In the genomic region with DNA sequence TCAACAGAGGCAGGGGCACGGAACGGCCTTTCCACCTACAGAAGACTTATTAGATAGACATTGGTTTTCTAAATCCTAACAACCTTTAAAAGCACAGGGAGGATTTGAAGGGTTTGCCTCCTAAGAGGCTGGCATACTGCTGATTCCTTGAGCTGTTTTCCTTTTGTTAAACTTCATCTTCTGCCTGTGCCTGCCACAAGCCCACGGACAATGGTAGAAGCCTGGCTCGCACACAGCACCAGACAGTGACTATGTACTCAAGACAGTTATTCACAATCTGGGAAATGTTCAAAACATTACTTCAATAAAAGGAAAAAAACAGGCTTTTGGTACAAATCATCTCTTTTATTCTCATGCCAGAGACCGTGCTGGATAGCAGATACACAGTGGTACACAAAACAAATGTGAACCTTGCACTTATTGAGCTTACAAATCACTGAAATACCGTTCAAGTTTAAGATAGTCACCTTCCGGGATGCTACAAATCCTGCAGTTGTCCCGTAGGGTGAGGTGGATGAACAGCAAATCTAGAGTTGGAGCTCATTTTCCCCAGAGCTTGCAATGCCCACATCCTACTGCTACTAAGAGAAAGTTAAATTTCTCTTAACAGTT, we compare ENCODE assay signal across 17 cellular contexts.
DNase-seq lines count a peak whose midpoint lies in the region; ATAC-seq and TF ChIP-seq lines count a peak whose summit lies in the region.
"Had no signal": no experiment of that assay in that cellular context is flagged by ENCODE, and none has a peak within 500 bp of the region (broad histone marks: within the 10 kb centered on the region; RNA-seq: fewer than 3 reads in every experiment).

No MANE protein-coding gene starts in this region.

- 93% methylated on average over 2 of the region's 8 CpGs; no CpG with 5 or more reads in 1 of the 2 experiments for WGBS in IMR-90 (ENCODE audit: extremely low coverage in 2 of 2, insufficient read length in 1 of 2), 2 experiments
- WGBS in liver: 61% methylated on average over 8 of the region's 8 CpGs
- 94 to 95% methylated on average over 8 of the region's 8 CpGs for WGBS in sigmoid colon, 2 donors

- POLR2A ChIA-PET in IMR-90 (lab: Charles Lee; ENCODE audit: unreplicated experiment): no interaction called here

- H3K36me3 ChIP-seq in IMR-90 (ENCODE audit: control insufficient read depth, insufficient read depth, low read length) (peaks cover 1% of the 10 kb centered on the region; the same call in 1 of the 2 replicates), liver (ENCODE audit: control insufficient read depth in 4 of 4, insufficient read depth in 3 of 4, low read depth in 1 of 4, low read length in 3 of 4) (peaks cover 0 to 3% (median 0%) of the 10 kb centered on the region in 4 donors), sigmoid colon (no peaks in the 10 kb centered on the region)
- H3K36me3 ChIP-seq: BE2C had no signal

- CTCF ChIA-PET in IMR-90 (lab: Yijun Ruan, JAX): interaction anchor here (0.6 kb wide), 1 partner anchor 328 kb away, joined by 3 read pairs; no protein-coding TSS in a partner anchor

- H2BK5ac ChIP-seq in IMR-90 (ENCODE audit: low read depth, low read length, poor library complexity, severe bottlenecking): no peak overlapping the region

- H3K9ac ChIP-seq in IMR-90 (ENCODE audit: low read depth, low read length) (no peak overlapping the region), liver (ENCODE audit: low read depth in 1 of 2, low read length in 2 of 2) (no peak overlapping the region)
- H3K9ac ChIP-seq: GM23248 had no signal

- H3K4me1 ChIP-seq in IMR-90 (ENCODE audit: control insufficient read depth, insufficient read depth, low read length) (peaks cover 8% of the 10 kb centered on the region), liver (ENCODE audit: control insufficient read depth in 4 of 4, insufficient read depth in 4 of 4, low read length in 3 of 4) (no peaks in the 10 kb centered on the region), sigmoid colon (peaks cover 0 to 29% (median 10%) of the 10 kb centered on the region in 4 donors)

- H3K27me3 ChIP-seq in IMR-90 (ENCODE audit: control insufficient read depth, insufficient read depth, low read length): no peaks in the 10 kb centered on the region
- H3K27me3 ChIP-seq in liver (ENCODE audit: control insufficient read depth in 4 of 4, insufficient read depth in 4 of 4, low read length in 3 of 4): no peaks in the 10 kb centered on the region
- H3K27me3 ChIP-seq in sigmoid colon: no peaks in the 10 kb centered on the region
- H3K27me3 ChIP-seq: BE2C had no signal

- H3K79me1 ChIP-seq in IMR-90 (ENCODE audit: low read depth in 1 of 2, low read length in 2 of 2): peaks cover 7 to 14% of the 10 kb centered on the region in 2 experiments

- no peak overlapping the region for H3K14ac ChIP-seq in IMR-90 (replicated peaks; ENCODE audit: low read depth, low read length)

- H3K27ac Mint-ChIP-seq in T-helper 2 cell treated with Interferon-gamma antibody and Interleukin-4, amounts not matched to agents 5 μg/mL and 100 μg/mL, for 36 hours: no peak overlapping the region
- H3K27ac Mint-ChIP-seq in activated T-helper 1 cell treated with anti-CD3 and anti-CD28 coated beads, Interleukin-12 subunit alpha, Interleukin-12 subunit beta, Interleukin-2, Interleukin-4 antibody, amounts not matched to agents 30 ng/mL and 10 ng/mL and 1 ng/mL, durations not matched to agents 14 hours and 24 hours and 36 hours: no peak overlapping the region
- H3K27ac Mint-ChIP-seq: CD4-positive, CD25-positive, alpha-beta regulatory T cell had no signal

- no peaks in the 10 kb centered on the region for H3K9me3 Mint-ChIP-seq in T-helper 2 cell treated with Interferon-gamma antibody and Interleukin-4, amounts not matched to agents 5 μg/mL and 100 μg/mL, for 36 hours
- H3K9me3 Mint-ChIP-seq in activated T-helper 1 cell treated with anti-CD3 and anti-CD28 coated beads, Interleukin-12 subunit alpha, Interleukin-12 subunit beta, Interleukin-2, Interleukin-4 antibody, amounts not matched to agents 30 ng/mL and 10 ng/mL and 1 ng/mL, durations not matched to agents 14 hours and 24 hours and 36 hours: no peaks in the 10 kb centered on the region
- H3K9me3 Mint-ChIP-seq: CD4-positive, CD25-positive, alpha-beta regulatory T cell; IgD-negative memory B cell had no signal

- no peaks in the 10 kb centered on the region for H3K36me3 Mint-ChIP-seq in T-helper 2 cell treated with Interferon-gamma antibody and Interleukin-4, amounts not matched to agents 5 μg/mL and 100 μg/mL, for 36 hours (ENCODE audit: low read depth)
- H3K36me3 Mint-ChIP-seq in activated T-helper 1 cell treated with anti-CD3 and anti-CD28 coated beads, Interleukin-12 subunit alpha, Interleukin-12 subunit beta, Interleukin-2, Interleukin-4 antibody, amounts not matched to agents 30 ng/mL and 10 ng/mL and 1 ng/mL, durations not matched to agents 14 hours and 24 hours and 36 hours (ENCODE audit: low read depth): peaks cover 1% of the 10 kb centered on the region

- intact Hi-C loops in IMR-90 (cut with micrococcal nuclease) (loop anchor here (1.0 kb wide), 1 partner anchor 10 kb away; no protein-coding TSS in a partner anchor), sigmoid colon (cut with DNase I) (no loop called here)
- intact Hi-C loops in activated T-helper 1 cell treated with anti-CD3 and anti-CD28 coated beads, Interleukin-12 subunit alpha, Interleukin-12 subunit beta, Interleukin-2, Interleukin-4 antibody, amounts not matched to agents 30 ng/mL and 10 ng/mL and 1 ng/mL, durations not matched to agents 14 hours and 24 hours and 36 hours (cut with micrococcal nuclease): no loop called here

- H3K27ac ChIP-seq in IMR-90 (ENCODE audit: insufficient read depth, low read length) (no peak overlapping the region), cingulate gyrus (ENCODE audit: low read depth, low read length) (peak overlapping the region; percentile 10), liver (ENCODE audit: low read depth in 1 of 2, low read length in 2 of 2) (no peak overlapping the region), sigmoid colon (no peak overlapping the region)
- H3K27ac ChIP-seq: GM23248, HL-60 had no signal

- no peak overlapping the region for H2AK5ac ChIP-seq in IMR-90 (ENCODE audit: low read depth, low read length)

- H3K18ac ChIP-seq in IMR-90 (ENCODE audit: low read depth, low read length): peak overlapping the region; percentile 57; the same call in 1 of the 2 replicates

- no peaks in the 10 kb centered on the region for H3K4me1 Mint-ChIP-seq in T-helper 2 cell treated with Interferon-gamma antibody and Interleukin-4, amounts not matched to agents 5 μg/mL and 100 μg/mL, for 36 hours (ENCODE audit: low read depth)
- H3K4me1 Mint-ChIP-seq in activated T-helper 1 cell treated with anti-CD3 and anti-CD28 coated beads, Interleukin-12 subunit alpha, Interleukin-12 subunit beta, Interleukin-2, Interleukin-4 antibody, amounts not matched to agents 30 ng/mL and 10 ng/mL and 1 ng/mL, durations not matched to agents 14 hours and 24 hours and 36 hours (ENCODE audit: low read depth): no peaks in the 10 kb centered on the region

- H2AK9ac ChIP-seq in IMR-90 (replicated peaks; ENCODE audit: low read depth, low read length, poor library complexity): no peak overlapping the region

- H2AFZ ChIP-seq in IMR-90 (replicated peaks; ENCODE audit: low read length, poor library complexity): no peak overlapping the region
- H2AFZ ChIP-seq: GM23248 had no signal

- no TSS peak for BruUV-seq in IMR-90 (replicated peaks; lab: Mats Ljungman, UMichigan)

- H3K4me2 ChIP-seq in IMR-90 (ENCODE audit: low read depth, low read length): no peak overlapping the region

- TF ChIP-seq RAD21 in IMR-90 (IDR thresholded peaks at IDR 0.05; ENCODE audit: low read length) (no peak), liver (IDR thresholded peaks at IDR 0.05) (no peak)

- H2BK120ac ChIP-seq in IMR-90 (ENCODE audit: low read depth, low read length): no peak overlapping the region

- H3K9me1 ChIP-seq in IMR-90 (ENCODE audit: insufficient read depth, low read length): no peaks in the 10 kb centered on the region; the same call in 1 of the 2 replicates

- no peaks in the 10 kb centered on the region; the same call in 1 of the 2 replicates for H4K20me1 ChIP-seq in IMR-90 (ENCODE audit: insufficient read depth, low read length)

- H3K23ac ChIP-seq in IMR-90 (ENCODE audit: low read depth, low read length): no peak overlapping the region; the same call in 1 of the 2 replicates

- no peak for TF ChIP-seq EP300 in sigmoid colon (IDR thresholded peaks at IDR 0.05)

- no peaks in the 10 kb centered on the region for H3K9me3 ChIP-seq in IMR-90 (ENCODE audit: control insufficient read depth, insufficient read depth, low read length)
- no peaks in the 10 kb centered on the region for H3K9me3 ChIP-seq in liver (ENCODE audit: control insufficient read depth in 4 of 4, low read length in 3 of 4)
- H3K9me3 ChIP-seq in sigmoid colon: no peaks in the 10 kb centered on the region
- H3K9me3 ChIP-seq: BE2C, Caco-2 had no signal

- no peak for ATAC-seq in IMR-90 (ENCODE audit: low read depth)

- no peak for TF ChIP-seq CTCF in IMR-90 (conservative IDR thresholded peaks at IDR 0.05; ENCODE audit: low read depth, low read length)
- TF ChIP-seq CTCF in liver (IDR thresholded peaks at IDR 0.05; ENCODE audit: low read depth, low read length, missing input control): no peak
- no peak for TF ChIP-seq CTCF in sigmoid colon (IDR thresholded peaks at IDR 0.05)

- DNase-seq in AG20443 (ENCODE audit: low spot score): peak; percentile 12
- DNase-seq in IMR-90: no peak
- DNase-seq in T-helper 2 cell treated with Interferon-gamma antibody and Interleukin-4, amounts not matched to agents 5 μg/mL and 100 μg/mL, for 36 hours (ENCODE audit: low spot score): no peak
- no peak for DNase-seq in NCI-H128 (lab: John Stamatoyannopoulos, UW; ENCODE audit: unreplicated experiment)
- DNase-seq in sigmoid colon: no peak
- DNase-seq in activated T-helper 1 cell treated with anti-CD3 and anti-CD28 coated beads, Interleukin-12 subunit alpha, Interleukin-12 subunit beta, Interleukin-2, Interleukin-4 antibody, amounts not matched to agents 30 ng/mL and 10 ng/mL and 1 ng/mL, durations not matched to agents 14 hours and 24 hours and 36 hours (ENCODE audit: low spot score): no peak
- DNase-seq: 8988T; BE2C; C1 segment of cervical spinal cord; Caco-2; CD4-positive, CD25-positive, alpha-beta regulatory T cell; GM23248; HCEC 1CT had no signal

- H4K91ac ChIP-seq in IMR-90 (ENCODE audit: insufficient read depth, low read depth, low read length): peak overlapping the region; percentile 35; the same call in 1 of the 2 replicates

- H3K4me3 Mint-ChIP-seq in T-helper 2 cell treated with Interferon-gamma antibody and Interleukin-4, amounts not matched to agents 5 μg/mL and 100 μg/mL, for 36 hours: no peak overlapping the region
- H3K4me3 Mint-ChIP-seq in activated T-helper 1 cell treated with anti-CD3 and anti-CD28 coated beads, Interleukin-12 subunit alpha, Interleukin-12 subunit beta, Interleukin-2, Interleukin-4 antibody, amounts not matched to agents 30 ng/mL and 10 ng/mL and 1 ng/mL, durations not matched to agents 14 hours and 24 hours and 36 hours: no peak overlapping the region
- H3K4me3 Mint-ChIP-seq: CD4-positive, CD25-positive, alpha-beta regulatory T cell; IgD-negative memory B cell had no signal

- H3K4me3 ChIP-seq in IMR-90 (ENCODE audit: insufficient read depth, low read depth, low read length): no peak overlapping the region
- no peak overlapping the region for H3K4me3 ChIP-seq in liver (ENCODE audit: low read depth in 1 of 3, low read length in 3 of 3)
- no peak overlapping the region for H3K4me3 ChIP-seq in sigmoid colon
- H3K4me3 ChIP-seq: GM23248 had no signal

- in situ Hi-C loops in IMR-90 (cut with MboI; ENCODE audit: low sequenced_read_pairs): loop anchor here (25.0 kb wide), 1 partner anchor 892 kb away; no protein-coding TSS in a partner anchor

- dilution Hi-C loops in IMR-90 (cut with HindIII; ENCODE audit: low sequenced_read_pairs, unreplicated experiment): no loop called here

- H2BK20ac ChIP-seq in IMR-90 (ENCODE audit: low read depth, low read length): peak overlapping the region; percentile 47; the same call in 1 of the 2 replicates

- H4K8ac ChIP-seq in IMR-90 (ENCODE audit: low read depth in 2 of 2, low read length in 2 of 2): no peak overlapping the region

- no peak overlapping the region for H3K56ac ChIP-seq in IMR-90 (ENCODE audit: extremely low read depth, insufficient read depth, low read length)

- no peak for TF ChIP-seq POLR2A in IMR-90 (IDR thresholded peaks at IDR 0.05; ENCODE audit: low read depth, low read length)
- TF ChIP-seq POLR2A in sigmoid colon (IDR thresholded peaks at IDR 0.05): no peak

- H3K27me3 Mint-ChIP-seq in T-helper 2 cell treated with Interferon-gamma antibody and Interleukin-4, amounts not matched to agents 5 μg/mL and 100 μg/mL, for 36 hours (ENCODE audit: low read depth): no peaks in the 10 kb centered on the region
- no peaks in the 10 kb centered on the region for H3K27me3 Mint-ChIP-seq in activated T-helper 1 cell treated with anti-CD3 and anti-CD28 coated beads, Interleukin-12 subunit alpha, Interleukin-12 subunit beta, Interleukin-2, Interleukin-4 antibody, amounts not matched to agents 30 ng/mL and 10 ng/mL and 1 ng/mL, durations not matched to agents 14 hours and 24 hours and 36 hours (ENCODE audit: insufficient read depth)
- H3K27me3 Mint-ChIP-seq: CD4-positive, CD25-positive, alpha-beta regulatory T cell; IgD-negative memory B cell had no signal

- no peak overlapping the region; the same call in 1 of the 2 replicates for H4K5ac ChIP-seq in IMR-90 (ENCODE audit: low read depth, low read length)

- peak overlapping the region; percentile 14; the same call in 2 of the 3 replicates for H2BK15ac ChIP-seq in IMR-90 (ENCODE audit: low read depth, low read length)

- no peak overlapping the region for H3K4ac ChIP-seq in IMR-90 (ENCODE audit: low read depth, low read length)
